Comparison of ENCODE assay signal across 1 cellular context in the genomic region with DNA sequence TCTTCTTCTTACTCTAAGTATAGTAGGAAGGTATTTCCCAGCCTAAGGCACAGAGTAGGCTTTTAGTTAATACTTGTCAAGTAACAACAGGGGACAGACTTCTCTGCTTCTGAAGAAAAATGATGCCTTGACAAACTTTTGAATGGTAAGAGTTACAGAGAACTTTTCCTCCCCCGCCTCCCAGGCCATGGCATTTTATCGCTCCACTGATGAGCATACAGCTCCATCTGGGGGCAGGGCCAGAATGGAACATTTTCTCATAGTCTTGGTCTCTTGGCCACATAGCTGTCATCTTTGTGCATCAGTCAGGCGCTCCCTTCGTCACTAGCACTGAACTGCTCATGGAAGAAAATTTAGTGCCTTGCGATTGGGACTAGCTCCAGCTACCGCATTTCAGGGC.
TF ChIP-seq lines count a peak whose summit lies in the region.

No MANE protein-coding gene starts in this region.

TF ChIP-seq in HepG2, 621 proteins besides CTCF, POLR2A, EP300 and RAD21 (continued from another document and continues in another):
- TF ChIP-seq, protein P1, sequence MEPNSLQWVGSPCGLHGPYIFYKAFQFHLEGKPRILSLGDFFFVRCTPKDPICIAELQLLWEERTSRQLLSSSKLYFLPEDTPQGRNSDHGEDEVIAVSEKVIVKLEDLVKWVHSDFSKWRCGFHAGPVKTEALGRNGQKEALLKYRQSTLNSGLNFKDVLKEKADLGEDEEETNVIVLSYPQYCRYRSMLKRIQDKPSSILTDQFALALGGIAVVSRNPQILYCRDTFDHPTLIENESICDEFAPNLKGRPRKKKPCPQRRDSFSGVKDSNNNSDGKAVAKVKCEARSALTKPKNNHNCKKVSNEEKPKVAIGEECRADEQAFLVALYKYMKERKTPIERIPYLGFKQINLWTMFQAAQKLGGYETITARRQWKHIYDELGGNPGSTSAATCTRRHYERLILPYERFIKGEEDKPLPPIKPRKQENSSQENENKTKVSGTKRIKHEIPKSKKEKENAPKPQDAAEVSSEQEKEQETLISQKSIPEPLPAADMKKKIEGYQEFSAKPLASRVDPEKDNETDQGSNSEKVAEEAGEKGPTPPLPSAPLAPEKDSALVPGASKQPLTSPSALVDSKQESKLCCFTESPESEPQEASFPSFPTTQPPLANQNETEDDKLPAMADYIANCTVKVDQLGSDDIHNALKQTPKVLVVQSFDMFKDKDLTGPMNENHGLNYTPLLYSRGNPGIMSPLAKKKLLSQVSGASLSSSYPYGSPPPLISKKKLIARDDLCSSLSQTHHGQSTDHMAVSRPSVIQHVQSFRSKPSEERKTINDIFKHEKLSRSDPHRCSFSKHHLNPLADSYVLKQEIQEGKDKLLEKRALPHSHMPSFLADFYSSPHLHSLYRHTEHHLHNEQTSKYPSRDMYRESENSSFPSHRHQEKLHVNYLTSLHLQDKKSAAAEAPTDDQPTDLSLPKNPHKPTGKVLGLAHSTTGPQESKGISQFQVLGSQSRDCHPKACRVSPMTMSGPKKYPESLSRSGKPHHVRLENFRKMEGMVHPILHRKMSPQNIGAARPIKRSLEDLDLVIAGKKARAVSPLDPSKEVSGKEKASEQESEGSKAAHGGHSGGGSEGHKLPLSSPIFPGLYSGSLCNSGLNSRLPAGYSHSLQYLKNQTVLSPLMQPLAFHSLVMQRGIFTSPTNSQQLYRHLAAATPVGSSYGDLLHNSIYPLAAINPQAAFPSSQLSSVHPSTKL (CRISPR knock-in tag; IDR thresholded peaks at IDR 0.05), result peak; percentile 39; the same call in 1 of the 2 replicates
- no peak for TF ChIP-seq ZBTB1 (CRISPR knock-in tag; IDR thresholded peaks at IDR 0.05; ENCODE audit: borderline replicate concordance)
- TF ChIP-seq SMAD3 (CRISPR knock-in tag; IDR thresholded peaks at IDR 0.05), result no peak
- TF ChIP-seq KDM1A (CRISPR knock-in tag; IDR thresholded peaks at IDR 0.05), result no peak
- TF ChIP-seq ZNF10 (CRISPR knock-in tag; IDR thresholded peaks at IDR 0.05; ENCODE audit: borderline replicate concordance, low read depth), result no peak
- TF ChIP-seq, protein P2, sequence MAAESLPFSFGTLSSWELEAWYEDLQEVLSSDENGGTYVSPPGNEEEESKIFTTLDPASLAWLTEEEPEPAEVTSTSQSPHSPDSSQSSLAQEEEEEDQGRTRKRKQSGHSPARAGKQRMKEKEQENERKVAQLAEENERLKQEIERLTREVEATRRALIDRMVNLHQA (CRISPR knock-in tag; IDR thresholded peaks at IDR 0.05), result no peak
- no peak for TF ChIP-seq TAF1 (CRISPR knock-in tag; IDR thresholded peaks at IDR 0.05)
- TF ChIP-seq ZNF589 (CRISPR knock-in tag; conservative IDR thresholded peaks at IDR 0.05), result no peak
- TF ChIP-seq STAG1 (CRISPR knock-in tag; IDR thresholded peaks at IDR 0.05), result peak; percentile 96
- TF ChIP-seq, protein P3, sequence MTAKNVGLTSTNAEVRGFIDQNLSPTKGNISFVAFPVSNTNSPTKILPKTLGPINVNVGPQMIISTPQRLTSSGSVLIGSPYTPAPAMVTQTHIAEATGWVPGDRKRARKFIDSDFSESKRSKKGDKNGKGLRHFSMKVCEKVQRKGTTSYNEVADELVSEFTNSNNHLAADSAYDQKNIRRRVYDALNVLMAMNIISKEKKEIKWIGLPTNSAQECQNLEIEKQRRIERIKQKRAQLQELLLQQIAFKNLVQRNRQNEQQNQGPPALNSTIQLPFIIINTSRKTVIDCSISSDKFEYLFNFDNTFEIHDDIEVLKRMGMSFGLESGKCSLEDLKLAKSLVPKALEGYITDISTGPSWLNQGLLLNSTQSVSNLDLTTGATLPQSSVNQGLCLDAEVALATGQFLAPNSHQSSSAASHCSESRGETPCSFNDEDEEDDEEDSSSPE (CRISPR knock-in tag; IDR thresholded peaks at IDR 0.05), result no peak
- no peak for TF ChIP-seq NR3C1 (CRISPR knock-in tag; IDR thresholded peaks at IDR 0.05)
- TF ChIP-seq CBX2 (IDR thresholded peaks at IDR 0.05; ENCODE audit: low read depth, low read length), result no peak
- TF ChIP-seq CBX2 (CRISPR knock-in tag; IDR thresholded peaks at IDR 0.05; ENCODE audit: low read depth), result no peak
- peak; percentile 41; the same call in 1 of the 2 replicates for TF ChIP-seq FOSL2 (CRISPR knock-in tag; IDR thresholded peaks at IDR 0.05)
- TF ChIP-seq ZNF746 (CRISPR knock-in tag; IDR thresholded peaks at IDR 0.05), result no peak
- TF ChIP-seq TARDBP (CRISPR knock-in tag; IDR thresholded peaks at IDR 0.05), result no peak
- TF ChIP-seq SETDB1 (CRISPR knock-in tag; IDR thresholded peaks at IDR 0.05; ENCODE audit: borderline replicate concordance), result no peak
- TF ChIP-seq SMAD9 (CRISPR knock-in tag; IDR thresholded peaks at IDR 0.05), result no peak
- no peak for TF ChIP-seq POLR2AphosphoS5 (IDR thresholded peaks at IDR 0.05; ENCODE audit: low read depth, low read length)
- TF ChIP-seq ZNF775 (CRISPR knock-in tag; IDR thresholded peaks at IDR 0.05; ENCODE audit: borderline replicate concordance), result no peak
- no peak for TF ChIP-seq KAT7 (CRISPR knock-in tag; IDR thresholded peaks at IDR 0.05; ENCODE audit: borderline replicate concordance)
- TF ChIP-seq, protein P4, sequence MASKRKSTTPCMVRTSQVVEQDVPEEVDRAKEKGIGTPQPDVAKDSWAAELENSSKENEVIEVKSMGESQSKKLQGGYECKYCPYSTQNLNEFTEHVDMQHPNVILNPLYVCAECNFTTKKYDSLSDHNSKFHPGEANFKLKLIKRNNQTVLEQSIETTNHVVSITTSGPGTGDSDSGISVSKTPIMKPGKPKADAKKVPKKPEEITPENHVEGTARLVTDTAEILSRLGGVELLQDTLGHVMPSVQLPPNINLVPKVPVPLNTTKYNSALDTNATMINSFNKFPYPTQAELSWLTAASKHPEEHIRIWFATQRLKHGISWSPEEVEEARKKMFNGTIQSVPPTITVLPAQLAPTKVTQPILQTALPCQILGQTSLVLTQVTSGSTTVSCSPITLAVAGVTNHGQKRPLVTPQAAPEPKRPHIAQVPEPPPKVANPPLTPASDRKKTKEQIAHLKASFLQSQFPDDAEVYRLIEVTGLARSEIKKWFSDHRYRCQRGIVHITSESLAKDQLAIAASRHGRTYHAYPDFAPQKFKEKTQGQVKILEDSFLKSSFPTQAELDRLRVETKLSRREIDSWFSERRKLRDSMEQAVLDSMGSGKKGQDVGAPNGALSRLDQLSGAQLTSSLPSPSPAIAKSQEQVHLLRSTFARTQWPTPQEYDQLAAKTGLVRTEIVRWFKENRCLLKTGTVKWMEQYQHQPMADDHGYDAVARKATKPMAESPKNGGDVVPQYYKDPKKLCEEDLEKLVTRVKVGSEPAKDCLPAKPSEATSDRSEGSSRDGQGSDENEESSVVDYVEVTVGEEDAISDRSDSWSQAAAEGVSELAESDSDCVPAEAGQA (IDR thresholded peaks at IDR 0.05; ENCODE audit: low read depth), result no peak
- TF ChIP-seq, protein P4 (CRISPR knock-in tag; IDR thresholded peaks at IDR 0.05; ENCODE audit: borderline replicate concordance), result no peak
- no peak for TF ChIP-seq HNRNPH1 (optimal IDR thresholded peaks at IDR 0.05; ENCODE audit: low read depth, low read length)
- TF ChIP-seq NFKBIZ (CRISPR knock-in tag; IDR thresholded peaks at IDR 0.05), result no peak
- TF ChIP-seq SPEN (CRISPR knock-in tag; IDR thresholded peaks at IDR 0.05; ENCODE audit: low read depth), result no peak
- TF ChIP-seq AHR (CRISPR knock-in tag; IDR thresholded peaks at IDR 0.05), result no peak
- TF ChIP-seq, protein P5, sequence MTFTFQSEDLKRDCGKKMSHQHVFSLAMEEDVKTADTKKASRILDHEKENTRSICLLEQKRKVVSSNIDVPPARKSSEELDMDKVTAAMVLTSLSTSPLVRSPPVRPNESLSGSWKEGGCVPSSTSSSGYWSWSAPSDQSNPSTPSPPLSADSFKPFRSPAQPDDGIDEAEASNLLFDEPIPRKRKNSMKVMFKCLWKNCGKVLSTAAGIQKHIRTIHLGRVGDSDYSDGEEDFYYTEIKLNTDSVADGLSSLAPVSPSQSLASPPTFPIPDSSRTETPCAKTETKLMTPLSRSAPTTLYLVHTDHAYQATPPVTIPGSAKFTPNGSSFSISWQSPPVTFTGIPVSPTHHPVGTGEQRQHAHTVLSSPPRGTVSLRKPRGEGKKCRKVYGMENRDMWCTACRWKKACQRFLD (CRISPR knock-in tag; IDR thresholded peaks at IDR 0.05; ENCODE audit: borderline replicate concordance), result no peak
- peak; percentile 98 for TF ChIP-seq SMC3 (IDR thresholded peaks at IDR 0.05; ENCODE audit: low read length)
- TF ChIP-seq REXO4 (CRISPR knock-in tag; IDR thresholded peaks at IDR 0.05; ENCODE audit: borderline replicate concordance), result no peak
- TF ChIP-seq, protein P6, sequence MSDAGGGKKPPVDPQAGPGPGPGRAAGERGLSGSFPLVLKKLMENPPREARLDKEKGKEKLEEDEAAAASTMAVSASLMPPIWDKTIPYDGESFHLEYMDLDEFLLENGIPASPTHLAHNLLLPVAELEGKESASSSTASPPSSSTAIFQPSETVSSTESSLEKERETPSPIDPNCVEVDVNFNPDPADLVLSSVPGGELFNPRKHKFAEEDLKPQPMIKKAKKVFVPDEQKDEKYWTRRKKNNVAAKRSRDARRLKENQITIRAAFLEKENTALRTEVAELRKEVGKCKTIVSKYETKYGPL (CRISPR knock-in tag; IDR thresholded peaks at IDR 0.05), result no peak
- no peak for TF ChIP-seq TSC22D2 (CRISPR knock-in tag; IDR thresholded peaks at IDR 0.05; ENCODE audit: borderline replicate concordance)
- TF ChIP-seq ZNF674 (CRISPR knock-in tag; IDR thresholded peaks at IDR 0.05; ENCODE audit: low read depth), result no peak
- no peak for TF ChIP-seq ELF4 (CRISPR knock-in tag; IDR thresholded peaks at IDR 0.05; ENCODE audit: borderline replicate concordance)
- TF ChIP-seq, protein P7, sequence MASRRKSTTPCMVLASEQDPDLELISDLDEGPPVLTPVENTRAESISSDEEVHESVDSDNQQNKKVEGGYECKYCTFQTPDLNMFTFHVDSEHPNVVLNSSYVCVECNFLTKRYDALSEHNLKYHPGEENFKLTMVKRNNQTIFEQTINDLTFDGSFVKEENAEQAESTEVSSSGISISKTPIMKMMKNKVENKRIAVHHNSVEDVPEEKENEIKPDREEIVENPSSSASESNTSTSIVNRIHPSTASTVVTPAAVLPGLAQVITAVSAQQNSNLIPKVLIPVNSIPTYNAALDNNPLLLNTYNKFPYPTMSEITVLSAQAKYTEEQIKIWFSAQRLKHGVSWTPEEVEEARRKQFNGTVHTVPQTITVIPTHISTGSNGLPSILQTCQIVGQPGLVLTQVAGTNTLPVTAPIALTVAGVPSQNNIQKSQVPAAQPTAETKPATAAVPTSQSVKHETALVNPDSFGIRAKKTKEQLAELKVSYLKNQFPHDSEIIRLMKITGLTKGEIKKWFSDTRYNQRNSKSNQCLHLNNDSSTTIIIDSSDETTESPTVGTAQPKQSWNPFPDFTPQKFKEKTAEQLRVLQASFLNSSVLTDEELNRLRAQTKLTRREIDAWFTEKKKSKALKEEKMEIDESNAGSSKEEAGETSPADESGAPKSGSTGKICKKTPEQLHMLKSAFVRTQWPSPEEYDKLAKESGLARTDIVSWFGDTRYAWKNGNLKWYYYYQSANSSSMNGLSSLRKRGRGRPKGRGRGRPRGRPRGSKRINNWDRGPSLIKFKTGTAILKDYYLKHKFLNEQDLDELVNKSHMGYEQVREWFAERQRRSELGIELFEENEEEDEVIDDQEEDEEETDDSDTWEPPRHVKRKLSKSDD (CRISPR knock-in tag; IDR thresholded peaks at IDR 0.05; ENCODE audit: low read depth), result no peak
- no peak for TF ChIP-seq ZNF777 (CRISPR knock-in tag; IDR thresholded peaks at IDR 0.05)
- TF ChIP-seq ZEB1 (IDR thresholded peaks at IDR 0.05; ENCODE audit: insufficient replicate concordance, low read depth), result no peak
- no peak for TF ChIP-seq ELF3 (CRISPR knock-in tag; IDR thresholded peaks at IDR 0.05)
- TF ChIP-seq ZBTB3 (CRISPR knock-in tag; IDR thresholded peaks at IDR 0.05; ENCODE audit: borderline replicate concordance, low read depth), result no peak
- no peak for TF ChIP-seq KDM6A (CRISPR knock-in tag; IDR thresholded peaks at IDR 0.05; ENCODE audit: low read depth)
- TF ChIP-seq, protein P8, sequence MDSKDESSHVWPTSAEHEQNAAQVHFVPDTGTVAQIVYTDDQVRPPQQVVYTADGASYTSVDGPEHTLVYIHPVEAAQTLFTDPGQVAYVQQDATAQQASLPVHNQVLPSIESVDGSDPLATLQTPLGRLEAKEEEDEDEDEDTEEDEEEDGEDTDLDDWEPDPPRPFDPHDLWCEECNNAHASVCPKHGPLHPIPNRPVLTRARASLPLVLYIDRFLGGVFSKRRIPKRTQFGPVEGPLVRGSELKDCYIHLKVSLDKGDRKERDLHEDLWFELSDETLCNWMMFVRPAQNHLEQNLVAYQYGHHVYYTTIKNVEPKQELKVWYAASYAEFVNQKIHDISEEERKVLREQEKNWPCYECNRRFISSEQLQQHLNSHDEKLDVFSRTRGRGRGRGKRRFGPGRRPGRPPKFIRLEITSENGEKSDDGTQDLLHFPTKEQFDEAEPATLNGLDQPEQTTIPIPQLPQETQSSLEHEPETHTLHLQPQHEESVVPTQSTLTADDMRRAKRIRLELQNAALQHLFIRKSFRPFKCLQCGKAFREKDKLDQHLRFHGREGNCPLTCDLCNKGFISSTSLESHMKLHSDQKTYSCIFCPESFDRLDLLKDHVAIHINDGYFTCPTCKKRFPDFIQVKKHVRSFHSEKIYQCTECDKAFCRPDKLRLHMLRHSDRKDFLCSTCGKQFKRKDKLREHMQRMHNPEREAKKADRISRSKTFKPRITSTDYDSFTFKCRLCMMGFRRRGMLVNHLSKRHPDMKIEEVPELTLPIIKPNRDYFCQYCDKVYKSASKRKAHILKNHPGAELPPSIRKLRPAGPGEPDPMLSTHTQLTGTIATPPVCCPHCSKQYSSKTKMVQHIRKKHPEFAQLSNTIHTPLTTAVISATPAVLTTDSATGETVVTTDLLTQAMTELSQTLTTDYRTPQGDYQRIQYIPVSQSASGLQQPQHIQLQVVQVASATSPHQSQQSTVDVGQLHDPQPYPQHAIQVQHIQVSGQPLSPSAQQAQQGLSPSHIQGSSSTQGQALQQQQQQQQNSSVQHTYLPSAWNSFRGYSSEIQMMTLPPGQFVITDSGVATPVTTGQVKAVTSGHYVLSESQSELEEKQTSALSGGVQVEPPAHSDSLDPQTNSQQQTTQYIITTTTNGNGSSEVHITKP (CRISPR knock-in tag; IDR thresholded peaks at IDR 0.05; ENCODE audit: low read depth), result no peak
- no peak for TF ChIP-seq KAT8 (CRISPR knock-in tag; IDR thresholded peaks at IDR 0.05)
